36 cellular contexts compared by ENCODE assay signal in genomic region chr2:135021618-135022017, GRCh38. TPM values are rescaled to one million over a fixed set of nuclear protein-coding genes. Genes with fewer than 3 reads are reported as not detected.
"Had no signal": no experiment of that assay in that cellular context is flagged by ENCODE, and none has a peak within 500 bp of the region (broad histone marks: within the 10 kb centered on the region; RNA-seq: fewer than 3 reads in every experiment).

No MANE protein-coding gene starts in this region.

- H3K27me3 Mint-ChIP-seq: stimulated activated naive CD8-positive, alpha-beta T cell treated with anti-CD3 and anti-CD28 coated beads, Interleukin-15, amount 100 ng/mL, for 72 hours; type B pancreatic cell had no signal

- H3K9me3 ChIP-seq: neutrophil, pancreas, prostate gland, suprapubic skin, testis, tibial artery, transverse colon, upper lobe of right lung, uterus had no signal

- FAIRE-seq: pancreas had no signal

- H3K9me3 Mint-ChIP-seq: natural killer cell treated with Interleukin-12 subunit alpha and Interleukin-12 subunit beta and Interleukin-15 and Interleukin-18, amount 100 ng/mL, for 72 hours; neural crest cell; type B pancreatic cell had no signal

- H3K4me1 ChIP-seq: pancreas, prostate gland, spleen, suprapubic skin, testis, tibial artery, transverse colon, upper lobe of right lung, uterus had no signal

- H3K36me3 Mint-ChIP-seq: natural killer cell treated with Interleukin-12 subunit alpha and Interleukin-12 subunit beta and Interleukin-15 and Interleukin-18, amount 100 ng/mL, for 72 hours; stimulated activated memory B cell treated with anti-CD40 and anti-IgM and Interleukin-4, amounts not matched to agents 10 μg/mL and 1 μg/mL and 100 μg/mL, for 72 hours; type B pancreatic cell had no signal

- DNase-seq: naive thymus-derived CD8-positive, alpha-beta T cell; nephron progenitor cell; nucleus accumbens; pancreas; right cardiac atrium; spleen; stimulated activated CD4-positive, alpha-beta T cell treated with anti-CD3 and anti-CD28 coated beads, Interleukin-12 subunit alpha, Interleukin-12 subunit beta, amount 100 ng/mL, for 4 hours; stimulated activated CD4-positive, alpha-beta T cell treated with anti-CD3 and anti-CD28 coated beads, Interleukin-1b, Interleukin-23, amount 100 ng/mL, for 48 hours; stimulated activated CD4-positive, alpha-beta T cell treated with anti-CD3 and anti-CD28 coated beads, Interleukin-4, amount 100 ng/mL, for 1 hour; stimulated activated CD4-positive, alpha-beta T cell treated with anti-CD3 and anti-CD28 coated beads, Interleukin-4, amount 100 ng/mL, for 4 hours; stimulated activated CD8-positive, alpha-beta memory T cell treated with anti-CD3 and anti-CD28 coated beads, Interleukin-4, amount 100 ng/mL, for 48 hours; stimulated activated naive CD4-positive, alpha-beta T cell; stimulated activated naive CD8-positive, alpha-beta T cell treated with anti-CD3 and anti-CD28 coated beads, Interleukin-15, amount 100 ng/mL, for 72 hours; stimulated activated naive CD8-positive, alpha-beta T cell treated with anti-CD3 and anti-CD28 coated beads, Interleukin-15, Interleukin-2, amounts not matched to agents 100 U/mL and 50 U/mL, for 24 hours; substantia nigra; testis; tibial artery; transverse colon; upper lobe of right lung; uterus had no signal

- H3K27me3 ChIP-seq: neutrophil, pancreas, spleen, suprapubic skin, testis, tibial artery, transverse colon, upper lobe of right lung, uterus had no signal

- H3K36me3 ChIP-seq: neutrophil, pancreas, prostate gland, spleen, suprapubic skin, tibial artery, transverse colon, upper lobe of right lung, uterus had no signal

- H3K4me3 ChIP-seq: pancreas, prostate gland, skin epidermis, smooth muscle cell, spleen, suprapubic skin, testis, tibial artery, transverse colon, upper lobe of right lung, uterus had no signal

- H3K27ac Mint-ChIP-seq: naive thymus-derived CD8-positive, alpha-beta T cell; natural killer cell treated with Interleukin-12 subunit alpha and Interleukin-12 subunit beta and Interleukin-15 and Interleukin-18, amount 100 ng/mL, for 72 hours; nephron progenitor cell; stimulated activated memory B cell treated with anti-CD40 and anti-IgM and Interleukin-4, amounts not matched to agents 10 μg/mL and 1 μg/mL and 100 μg/mL, for 72 hours; type B pancreatic cell had no signal

- H3K4me2 ChIP-seq: smooth muscle cell had no signal

- ATAC-seq: naive thymus-derived CD8-positive, alpha-beta T cell; natural killer cell treated with Interleukin-12 subunit alpha and Interleukin-12 subunit beta and Interleukin-15 and Interleukin-18, amount 100 ng/mL, for 72 hours; pancreas; right cardiac atrium; sciatic nerve; stimulated activated memory B cell treated with anti-CD40 and anti-IgM and Interleukin-4, amounts not matched to agents 10 μg/mL and 1 μg/mL and 100 μg/mL, for 72 hours; stimulated activated naive CD8-positive, alpha-beta T cell treated with anti-CD3 and anti-CD28 coated beads, Interleukin-15, amount 100 ng/mL, for 72 hours; stimulated activated naive CD8-positive, alpha-beta T cell treated with anti-CD3 and anti-CD28 coated beads, Interleukin-15, Interleukin-2, amounts not matched to agents 100 U/mL and 50 U/mL, for 24 hours; upper lobe of right lung had no signal

- H3K27ac ChIP-seq: neutrophil, pancreas, prostate gland, skin epidermis, spleen, suprapubic skin, testis, tibial artery, transverse colon, upper lobe of right lung, uterus had no signal

- H3K4me3 Mint-ChIP-seq: naive thymus-derived CD8-positive, alpha-beta T cell; natural killer cell treated with Interleukin-12 subunit alpha and Interleukin-12 subunit beta and Interleukin-15 and Interleukin-18, amount 100 ng/mL, for 72 hours; nephron progenitor cell; neural crest cell; stimulated activated memory B cell treated with anti-CD40 and anti-IgM and Interleukin-4, amounts not matched to agents 10 μg/mL and 1 μg/mL and 100 μg/mL, for 72 hours; stimulated activated naive CD8-positive, alpha-beta T cell treated with anti-CD3 and anti-CD28 coated beads, Interleukin-15, amount 100 ng/mL, for 72 hours; type B pancreatic cell had no signal

- H3K4me1 Mint-ChIP-seq: nephron progenitor cell had no signal

RNA-seq across cellular contexts. Expression of gene MAP3K19, which starts 25.6 kb away (rescaled TPM):
- total RNA-seq: naive thymus-derived CD8-positive, alpha-beta T cell; natural killer cell treated with Interleukin-12 subunit alpha and Interleukin-12 subunit beta and Interleukin-15 and Interleukin-18, amount 100 ng/mL, for 72 hours; neural crest cell; omental fat pad; osteocyte; pancreas; posterior vena cava; pulmonary artery endothelial cell; renal cortical epithelial cell; right cardiac atrium; smooth muscle cell; spleen; suprapubic skin; transverse colon; upper lobe of right lung; urinary bladder had no signal
- polyA plus RNA-seq: naive thymus-derived CD8-positive, alpha-beta T cell; pancreas; right cardiac atrium; spleen; urinary bladder had no signal
